In the genomic region with DNA sequence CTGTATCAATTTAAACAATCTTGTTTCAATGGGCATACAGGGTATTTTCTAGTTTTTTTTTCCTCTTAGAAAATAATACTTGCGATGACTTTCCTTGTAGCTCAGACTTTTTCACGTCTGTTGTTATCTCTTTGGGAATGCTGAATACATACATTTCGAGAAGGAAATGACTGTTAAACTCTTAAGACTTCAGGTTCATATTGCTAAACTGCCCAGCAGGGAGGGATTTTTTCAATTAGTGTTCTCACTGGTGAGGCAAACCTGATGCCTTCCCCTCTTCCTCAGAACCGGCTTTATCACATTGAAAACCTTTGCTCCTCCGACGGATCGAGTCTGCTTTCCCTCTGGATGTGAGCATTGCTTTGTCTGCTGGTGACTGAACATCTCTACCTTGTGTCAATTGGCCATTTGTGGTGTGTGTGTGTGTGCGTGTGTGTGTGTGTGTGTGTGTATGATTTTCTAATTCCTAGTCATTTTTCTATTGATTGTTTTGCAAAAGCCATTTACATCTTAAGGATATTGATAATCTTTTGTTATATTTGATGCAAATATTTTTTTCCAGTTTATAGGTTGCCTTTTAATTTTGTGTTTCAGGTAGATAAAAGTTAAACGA, we compare ENCODE assay signal across 8 cellular contexts. TPM values are rescaled to one million over a fixed set of nuclear protein-coding genes. Genes with fewer than 3 reads are reported as not detected.
DNase-seq lines count a peak whose midpoint lies in the region; ATAC-seq and TF ChIP-seq lines count a peak whose summit lies in the region.

No MANE protein-coding gene starts in this region.

- no peaks in the 10 kb centered on the region for H3K9me2 ChIP-seq in PC-9 (ENCODE audit: insufficient read depth)

- no peak overlapping the region for H2AK5ac ChIP-seq in mesendoderm (ENCODE audit: low read length)

- no peak for TF ChIP-seq CTCF in GM12865 (IDR thresholded peaks at IDR 0.05; ENCODE audit: insufficient read depth, low read depth, low read length, missing control alignments)
- TF ChIP-seq CTCF in PC-9 (conservative IDR thresholded peaks at IDR 0.05): no peak
- TF ChIP-seq CTCF in mammary epithelial cell (conservative IDR thresholded peaks at IDR 0.05 in 1 of 2, IDR thresholded peaks at IDR 0.05 in 1 of 2; ENCODE audit: extremely low read depth in 1 of 2, insufficient read depth in 1 of 2, low read depth in 1 of 2, low read length in 2 of 2): no peak

- H2AFZ ChIP-seq in PC-9: no peak overlapping the region
- no peak overlapping the region for H2AFZ ChIP-seq in mammary epithelial cell (ENCODE audit: low read depth, low read length)

- H3K27ac ChIP-seq in PC-9 (peak overlapping the region; percentile 100), mammary epithelial cell (ENCODE audit: insufficient read depth, low read depth, low read length) (peak overlapping the region; percentile 100), mesendoderm (ENCODE audit: low read depth, low read length) (no peak overlapping the region)

- H3K79me2 ChIP-seq in PC-9 (ENCODE audit: low read depth): peaks cover 97% of the 10 kb centered on the region
- peaks cover 92% of the 10 kb centered on the region for H3K79me2 ChIP-seq in mammary epithelial cell (ENCODE audit: insufficient read depth, low read length)
- H3K79me2 ChIP-seq in mesendoderm (ENCODE audit: control insufficient read depth, insufficient read depth, low read length): peaks cover 35% of the 10 kb centered on the region

- no peak overlapping the region for H3K18ac ChIP-seq in mesendoderm (ENCODE audit: low read length)

- ATAC-seq in HG03045 (IDR thresholded peaks at IDR 0.05; ENCODE audit: unreplicated experiment): no peak
- ATAC-seq in HG03520 (IDR thresholded peaks at IDR 0.05; ENCODE audit: unreplicated experiment): no peak

- no peak overlapping the region for H3K23ac ChIP-seq in mesendoderm (ENCODE audit: low read length)

- dilution Hi-C loops in mammary epithelial cell (cut with HindIII; ENCODE audit: low sequenced_read_pairs): no loop called here

- H3K4me1 ChIP-seq in PC-9 (replicated peaks; ENCODE audit: insufficient read depth) (peaks cover 54% of the 10 kb centered on the region), mammary epithelial cell (ENCODE audit: insufficient read depth, low read length) (peaks cover 21% of the 10 kb centered on the region), mesendoderm (ENCODE audit: control insufficient read depth, low read depth, low read length) (peaks cover 21% of the 10 kb centered on the region)

- peak; percentile 66 for DNase-seq in GM12865 (ENCODE audit: low read depth)
- peak in 1 of 2 experiments; percentile 23 for DNase-seq in PC-9
- peak; percentile 79 for DNase-seq in mammary epithelial cell
- DNase-seq in mesendoderm: peak; percentile 74
- no peak for DNase-seq in NCI-H2081 treated with DMSO at 0.1 percent for 48 hours (lab: John Stamatoyannopoulos, UW)
- DNase-seq in NCI-H1417 treated with DMSO at 0.1 percent for 48 hours (lab: John Stamatoyannopoulos, UW): no peak

- no peaks in the 10 kb centered on the region for H3K9me3 ChIP-seq in PC-9 (ENCODE audit: insufficient read depth, low read depth)
- no peaks in the 10 kb centered on the region for H3K9me3 ChIP-seq in mammary epithelial cell (replicated peaks; ENCODE audit: insufficient read depth, low read length)

- no peak overlapping the region for H2BK120ac ChIP-seq in mesendoderm (ENCODE audit: low read depth, low read length)

- H3K56ac ChIP-seq in mesendoderm (ENCODE audit: low read length): no peak overlapping the region

- POLR2A ChIA-PET in PC-9 (lab: Charles Lee; ENCODE audit: unreplicated experiment): interaction anchor here (0.7 kb wide), 1 partner anchor 40 kb away, joined by 3 read pairs; no protein-coding TSS in a partner anchor

- H3K79me1 ChIP-seq in mesendoderm (ENCODE audit: low read length): peaks cover 14% of the 10 kb centered on the region

- no peak overlapping the region for H3K4ac ChIP-seq in mesendoderm (ENCODE audit: low read depth, low read length)

- no peak overlapping the region for H4K5ac ChIP-seq in mesendoderm (ENCODE audit: low read length)

- WGBS in mammary epithelial cell (ENCODE audit: low coverage, missing lambda C conversion rate): 8% methylated on average over 9 of the region's 9 CpGs
- WGBS in mesendoderm (ENCODE audit: extremely low coverage, insufficient coverage, low lambda C conversion rate): no CpG with 5 or more reads among the region's 9 CpGs

- H2BK15ac ChIP-seq in mesendoderm (replicated peaks; ENCODE audit: low read depth): no peak overlapping the region

- in situ Hi-C loops in mammary epithelial cell (cut with MboI; ENCODE audit: low sequenced_read_pairs in 2 of 2): loop anchor here (5.0 kb wide), 1 partner anchor 73 kb away; no protein-coding TSS in a partner anchor

- H4K8ac ChIP-seq in mesendoderm (ENCODE audit: low read depth, low read length): no peak overlapping the region

- H3K4me2 ChIP-seq in PC-9 (peak overlapping the region; percentile 99), mammary epithelial cell (ENCODE audit: insufficient read depth, low read depth, low read length) (peak overlapping the region; percentile 75), mesendoderm (ENCODE audit: low read length) (no peak overlapping the region)

- BruUV-seq in PC-9 (replicated peaks; lab: Mats Ljungman, UMichigan) (no TSS peak), mammary epithelial cell (replicated peaks; lab: Mats Ljungman, UMichigan) (no TSS peak)

- H3K36me3 ChIP-seq in PC-9 (ENCODE audit: low read depth) (peaks cover 72% of the 10 kb centered on the region), mammary epithelial cell (ENCODE audit: insufficient read depth, low read length) (peaks cover 5% of the 10 kb centered on the region), mesendoderm (ENCODE audit: control insufficient read depth, insufficient read depth, low read length) (no peaks in the 10 kb centered on the region)

- H2BK5ac ChIP-seq in mesendoderm (ENCODE audit: low read length): no peak overlapping the region

- peak overlapping the region; percentile 46 for H3K9ac ChIP-seq in mammary epithelial cell (ENCODE audit: insufficient read depth, low read length)
- no peak overlapping the region for H3K9ac ChIP-seq in mesendoderm (ENCODE audit: low read length)

- CTCF ChIA-PET in PC-9 (lab: Charles Lee): no interaction called here
- CTCF ChIA-PET in mammary epithelial cell (lab: Charles Lee; ENCODE audit: low non-redundant PET): no interaction called here

- peaks cover 97% of the 10 kb centered on the region for H4K20me1 ChIP-seq in PC-9 (ENCODE audit: insufficient read depth)
- peaks cover 9% of the 10 kb centered on the region for H4K20me1 ChIP-seq in mammary epithelial cell (ENCODE audit: insufficient read depth, low read length)

- H3F3A ChIP-seq in PC-9 (ENCODE audit: insufficient read depth, low read depth): peaks cover 98% of the 10 kb centered on the region

- intact Hi-C loops in PC-9 (cut with micrococcal nuclease; ENCODE audit: unreplicated experiment): no loop called here
- intact Hi-C loops in mammary epithelial cell (cut with micrococcal nuclease): no loop called here

- H3K27me3 ChIP-seq in PC-9 (ENCODE audit: insufficient read depth, low read depth): no peaks in the 10 kb centered on the region
- H3K27me3 ChIP-seq in mammary epithelial cell (ENCODE audit: insufficient read depth, low read length): no peaks in the 10 kb centered on the region
- no peaks in the 10 kb centered on the region for H3K27me3 ChIP-seq in mesendoderm (ENCODE audit: insufficient read depth, low read length, poor library complexity)

- H3K4me3 ChIP-seq in GM12865 (ENCODE audit: low read depth, low read length) (peak overlapping the region; percentile 70), PC-9 (peak overlapping the region; percentile 90; the same call in 1 of the 2 replicates), mammary epithelial cell (replicated peaks in 1 of 3; ENCODE audit: insufficient read depth in 1 of 3, low read depth in 2 of 3, low read length in 3 of 3) (peak overlapping the region in 2 of 3 experiments; percentile 19 to 23), mesendoderm (ENCODE audit: low read length) (no peak overlapping the region)

RNA-seq across cellular contexts. Expression of gene NEAT1, which starts 6.6 kb away (rescaled TPM):
- total RNA-seq in PC-9 (2021): 825 and 938 TPM in 2 replicates
- total RNA-seq in mammary epithelial cell: 100 to 1,000 TPM; 364 to 775 TPM
- polyA plus RNA-seq in mammary epithelial cell: 20.1 TPM
- polyA minus RNA-seq in mammary epithelial cell: 98.8 TPM
- polyA plus RNA-seq in mesendoderm (2013, experiment 1 of 2): 3.7 TPM
- polyA plus RNA-seq in mesendoderm (2013, experiment 2 of 2): 4.5 TPM

RNA-seq across cellular contexts. Expression of gene FRMD8, which starts 42.7 kb away (rescaled TPM):
- 32.4 and 48.9 TPM in 2 replicates for total RNA-seq in PC-9 (2021)
- 10 to 100 TPM; 43.4 to 74.8 TPM for total RNA-seq in mammary epithelial cell
- polyA plus RNA-seq in mammary epithelial cell: 34.0 TPM
- 43.2 TPM for polyA minus RNA-seq in mammary epithelial cell
- polyA plus RNA-seq in mesendoderm (2013, experiment 1 of 2): 10.9 TPM
- polyA plus RNA-seq in mesendoderm (2013, experiment 2 of 2): 10.4 TPM

RNA-seq across cellular contexts. Expression of gene SLC25A45, which starts 46.7 kb away (rescaled TPM):
- 9.5 and 9.8 TPM in 2 replicates for total RNA-seq in PC-9 (2021)
- 1 to 10 TPM in 1 of 2 donors, under 1 TPM in 1; 0.50 to 2.4 TPM for total RNA-seq in mammary epithelial cell
- 0.28 TPM for polyA plus RNA-seq in mammary epithelial cell
- 2.0 TPM for polyA minus RNA-seq in mammary epithelial cell
- polyA plus RNA-seq in mesendoderm (2013, experiment 1 of 2): 0.95 TPM
- 0.76 TPM for polyA plus RNA-seq in mesendoderm (2013, experiment 2 of 2)

Comparison
In these comparisons a context has a peak if more than half of its experiments do, and no peak if none do; other contexts are left out.
1. DNase-seq: peak in GM12865 (single experiment), mammary epithelial cell (single experiment) and mesendoderm (single experiment); none in NCI-H2081 treated with DMSO at 0.1 percent for 48 hours (single experiment) and NCI-H1417 treated with DMSO at 0.1 percent for 48 hours (single experiment).